ENCODE assay signal across 9 cellular contexts in genomic region chr4:140116442-140117104, GRCh38. TPM values are rescaled to one million over a fixed set of nuclear protein-coding genes. Genes with fewer than 3 reads are reported as not detected.
DNase-seq lines count a peak whose midpoint lies in the region; ATAC-seq, FAIRE-seq and TF ChIP-seq lines count a peak whose summit lies in the region.
"Had no signal": no experiment of that assay in that cellular context is flagged by ENCODE, and none has a peak within 500 bp of the region (broad histone marks: within the 10 kb centered on the region; RNA-seq: fewer than 3 reads in every experiment).

No MANE protein-coding gene starts in this region.

- H3K4me3 ChIP-seq in PC-3 (ENCODE audit: low read length) (no peak overlapping the region), endodermal cell (ENCODE audit: low read length) (no peak overlapping the region)

- TF ChIP-seq CTCF in CD14-positive monocyte (IDR thresholded peaks at IDR 0.05): no peak
- TF ChIP-seq CTCF in PC-3 (conservative IDR thresholded peaks at IDR 0.05; ENCODE audit: low read depth, low read length): no peak
- peak; percentile 27 for TF ChIP-seq CTCF in endodermal cell (conservative IDR thresholded peaks at IDR 0.05)

- peaks cover 18% of the 10 kb centered on the region for H3K4me1 Mint-ChIP-seq in CD14-positive monocyte
- peaks cover 4% of the 10 kb centered on the region for H3K4me1 Mint-ChIP-seq in endodermal cell

- no peaks in the 10 kb centered on the region for H3K27me3 ChIP-seq in PC-3 (ENCODE audit: low read length)
- H3K27me3 ChIP-seq in endodermal cell (ENCODE audit: control insufficient read depth, insufficient read depth, low read length, poor library complexity, severe bottlenecking): no peaks in the 10 kb centered on the region

- intact Hi-C loops in CD14-positive monocyte (cut with micrococcal nuclease) (no loop called here), PC-3 (cut with micrococcal nuclease) (no loop called here)

- no peaks in the 10 kb centered on the region for H4K20me1 ChIP-seq in PC-3 (ENCODE audit: low read length)

- peak overlapping the region; percentile 59 for H3K4me2 ChIP-seq in PC-3 (ENCODE audit: low read length)

- ATAC-seq in PC-3: peak; percentile 92
- no peak for ATAC-seq in HG02571 (IDR thresholded peaks at IDR 0.05; ENCODE audit: unreplicated experiment)

- no peak for TF ChIP-seq POLR2A in H54 (IDR thresholded peaks at IDR 0.05; ENCODE audit: low read depth, low read length)

- H3K27ac Mint-ChIP-seq in CD14-positive monocyte (peak overlapping the region in 5 of 7 donors; percentile 7 to 49 (median 21)), endodermal cell (peak overlapping the region; percentile 20)

- H3K9me3 Mint-ChIP-seq in CD14-positive monocyte: no peaks in the 10 kb centered on the region
- H3K9me3 Mint-ChIP-seq in endodermal cell: no peaks in the 10 kb centered on the region

- no peak for DNase-seq in CD14-positive monocyte (ENCODE audit: low spot score)
- DNase-seq in H54 (ENCODE audit: insufficient read length, low spot score): no peak
- peak; percentile 70 for DNase-seq in PC-3
- no peak for DNase-seq in endodermal cell
- no peak for DNase-seq in pons (ENCODE audit: low spot score)
- no peak for DNase-seq in C1 segment of cervical spinal cord (lab: John Stamatoyannopoulos, UW)
- no peak for DNase-seq in NCI-H1694 (lab: John Stamatoyannopoulos, UW)
- DNase-seq: central memory CD4-positive, alpha-beta T cell had no signal

- no TSS peak for BruUV-seq in PC-3 (replicated peaks; lab: Mats Ljungman, UMichigan)

- POLR2A ChIA-PET in PC-3 (lab: Charles Lee; ENCODE audit: unreplicated experiment): interaction anchor here (0.6 kb wide), 1 partner anchor 22 kb away, joined by 3 read pairs; no protein-coding TSS in a partner anchor

- CTCF ChIA-PET in PC-3 (lab: Charles Lee): no interaction called here

- H3K36me3 ChIP-seq in PC-3 (ENCODE audit: low read depth, low read length): no peaks in the 10 kb centered on the region
- H3K36me3 ChIP-seq in endodermal cell (ENCODE audit: control insufficient read depth, insufficient read depth, low read length): peaks cover 18% of the 10 kb centered on the region

- H3F3A ChIP-seq in PC-3 (ENCODE audit: low read length, unreplicated experiment): no peaks in the 10 kb centered on the region

- H2AFZ ChIP-seq in PC-3 (ENCODE audit: low read length): 0 out of 2 replicates have a peak overlapping the region, but pooled peaks have one; percentile 7

- H3K36me3 Mint-ChIP-seq in CD14-positive monocyte (peaks cover 0 to 8% of the 10 kb centered on the region in 2 donors), endodermal cell (ENCODE audit: low read depth) (no peaks in the 10 kb centered on the region)

- 40 to 73% methylated on average over 3 to 4 of the region's 4 CpGs for WGBS in endodermal cell (ENCODE audit: insufficient coverage in 1 of 2, insufficient read length in 1 of 2), 2 experiments

- H3K79me2 ChIP-seq in PC-3 (ENCODE audit: low read length): no peaks in the 10 kb centered on the region

- H3K27me3 Mint-ChIP-seq in CD14-positive monocyte (ENCODE audit: low read depth in 3 of 3) (peaks cover 0 to 2% (median 1%) of the 10 kb centered on the region in 3 donors), endodermal cell (ENCODE audit: insufficient read depth) (no peaks in the 10 kb centered on the region)

- peak; percentile 86 for FAIRE-seq in H54 (lab: Jason Lieb, UNC)

- no peaks in the 10 kb centered on the region for H3K9me2 ChIP-seq in PC-3 (replicated peaks; ENCODE audit: low read length)

- H3K9ac ChIP-seq in PC-3 (ENCODE audit: low read length) (no peak overlapping the region), endodermal cell (ENCODE audit: extremely low read depth, low read length, poor library complexity, severe bottlenecking) (no peak overlapping the region)

- peaks cover 13% of the 10 kb centered on the region for H3K4me1 ChIP-seq in PC-3 (ENCODE audit: insufficient read depth, low read length)
- H3K4me1 ChIP-seq in endodermal cell (ENCODE audit: control insufficient read depth, insufficient read depth, low read length): no peaks in the 10 kb centered on the region

- H3K4me3 Mint-ChIP-seq in CD14-positive monocyte (no peak overlapping the region), endodermal cell (no peak overlapping the region)

- H3K27ac ChIP-seq in PC-3 (ENCODE audit: low read length) (peak overlapping the region; percentile 61), endodermal cell (ENCODE audit: low read depth, low read length) (no peak overlapping the region)

- H3K9me3 ChIP-seq in PC-3 (ENCODE audit: low read length) (no peaks in the 10 kb centered on the region), endodermal cell (ENCODE audit: control insufficient read depth, low read length) (no peaks in the 10 kb centered on the region)

RNA-seq across cellular contexts. Expression of gene MAML3, which starts 37.4 kb away (rescaled TPM):
- 1 to 10 TPM; 1.5 to 2.3 TPM for polyA plus RNA-seq in CD14-positive monocyte
- 3.9 and 4.3 TPM in 2 replicates for total RNA-seq in PC-3 (2014; rRNA removed)
- total RNA-seq in endodermal cell: 10 to 100 TPM; 29.2 to 32.2 TPM
- polyA plus RNA-seq in endodermal cell (2013, experiment 1 of 2): 16.8 TPM
- polyA plus RNA-seq in endodermal cell (2013, experiment 2 of 2): 15.4 TPM
